9 cellular contexts compared by ENCODE assay signal in the genomic region with DNA sequence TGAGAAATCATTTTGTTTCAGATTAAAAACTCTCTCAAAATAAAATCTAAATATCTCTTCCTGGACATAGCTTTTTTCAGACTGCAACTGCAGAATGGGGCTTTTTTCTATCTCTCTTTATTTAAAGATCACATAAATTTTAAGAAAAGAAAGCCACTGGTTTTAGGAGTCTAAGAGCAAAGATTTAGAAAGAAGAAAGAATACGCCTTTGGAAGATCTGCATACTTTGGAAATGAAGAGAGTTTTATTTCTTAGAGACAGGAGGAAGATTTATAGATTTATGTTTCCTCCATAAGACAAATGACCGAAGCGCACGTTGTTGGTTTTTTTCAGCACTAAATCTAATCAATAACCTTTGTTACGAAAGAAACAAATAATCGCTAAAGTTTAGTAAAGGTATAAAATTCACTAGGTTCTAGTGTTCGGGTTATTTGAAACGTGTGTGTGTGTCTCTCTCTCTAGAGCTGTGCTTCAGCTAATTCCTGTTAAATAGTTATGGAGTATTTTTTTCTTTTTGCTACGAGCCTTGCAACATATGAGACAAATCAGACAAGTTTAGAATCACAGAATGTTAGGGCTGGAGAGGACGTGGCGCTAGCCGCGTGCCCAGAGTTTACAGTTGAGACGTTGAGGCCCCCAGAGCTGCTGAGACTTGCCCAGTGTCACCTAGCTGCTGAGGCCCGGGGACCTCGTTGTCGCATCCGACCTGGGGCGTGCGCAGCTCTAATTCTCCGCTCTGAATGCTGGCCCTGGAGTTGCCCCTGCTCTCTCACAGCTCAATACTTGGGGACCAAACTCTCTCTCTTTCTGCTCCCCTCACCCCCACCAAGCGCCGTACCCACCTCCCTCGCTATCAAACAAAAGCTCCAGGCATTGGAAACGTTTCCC.
DNase-seq lines count a peak whose midpoint lies in the region; ATAC-seq and TF ChIP-seq lines count a peak whose summit lies in the region.
"Had no signal": no experiment of that assay in that cellular context is flagged by ENCODE, and none has a peak within 500 bp of the region (broad histone marks: within the 10 kb centered on the region; RNA-seq: fewer than 3 reads in every experiment).

No MANE protein-coding gene starts in this region.

- no peaks in the 10 kb centered on the region for H3K36me3 Mint-ChIP-seq in activated CD8-positive, alpha-beta T cell treated with anti-CD3 and anti-CD28 coated beads for 36 hours (ENCODE audit: low read depth)

- WGBS in psoas muscle, 3 donors = 16 to 18% (median 17%) methylated on average over 24 to 25 of the region's 25 CpGs

- peak overlapping the region; percentile 59 for H3K4me3 ChIP-seq in psoas muscle

- peak overlapping the region; percentile 90 for H3K27ac Mint-ChIP-seq in activated CD8-positive, alpha-beta T cell treated with anti-CD3 and anti-CD28 coated beads for 36 hours

- H3K27ac ChIP-seq in psoas muscle = no peak overlapping the region

- peak; percentile 17 for DNase-seq in GM20000 (ENCODE audit: low spot score)
- peak; percentile 50 for DNase-seq in activated CD8-positive, alpha-beta T cell treated with anti-CD3 and anti-CD28 coated beads for 36 hours
- DNase-seq in left cardiac atrium = peak; percentile 43
- DNase-seq in psoas muscle = no peak
- DNase-seq in GM13977 (ENCODE audit: low spot score) = no peak
- DNase-seq in midbrain (lab: John Stamatoyannopoulos, UW) = no peak
- DNase-seq in DMS79 (lab: John Stamatoyannopoulos, UW) = no peak
- DNase-seq: stimulated activated CD4-positive, alpha-beta T cell treated with anti-CD3 and anti-CD28 coated beads, Interleukin-1b, Interleukin-23, amount 100 ng/mL, for 48 hours had no signal

- H3K9me3 ChIP-seq in psoas muscle = no peaks in the 10 kb centered on the region

- H3K4me1 ChIP-seq in psoas muscle = peaks cover 7% of the 10 kb centered on the region

- peak; percentile 34 for ATAC-seq in activated CD8-positive, alpha-beta T cell treated with anti-CD3 and anti-CD28 coated beads for 36 hours
- ATAC-seq in left cardiac atrium = peak; percentile 9 to 29
- no peak for ATAC-seq in psoas muscle
- no peak for ATAC-seq in GM19395 (IDR thresholded peaks at IDR 0.05; ENCODE audit: unreplicated experiment)

- H3K9me3 Mint-ChIP-seq in activated CD8-positive, alpha-beta T cell treated with anti-CD3 and anti-CD28 coated beads for 36 hours = no peaks in the 10 kb centered on the region

- TF ChIP-seq CTCF in GM20000 (IDR thresholded peaks at IDR 0.05; ENCODE audit: extremely low read depth, missing control alignments) (no peak), psoas muscle (IDR thresholded peaks at IDR 0.05) (no peak), GM13977 (IDR thresholded peaks at IDR 0.05; ENCODE audit: extremely low read depth, insufficient read depth, missing control alignments) (no peak)
- no peak for TF ChIP-seq CTCF in activated CD8-positive, alpha-beta T cell treated with anti-CD3 and anti-CD28 coated beads for 36 hours (IDR thresholded peaks at IDR 0.05)

- H3K4me3 Mint-ChIP-seq in activated CD8-positive, alpha-beta T cell treated with anti-CD3 and anti-CD28 coated beads for 36 hours = peak overlapping the region; percentile 78

- peaks cover 11 to 50% (median 21%) of the 10 kb centered on the region in 3 donors for H3K27me3 ChIP-seq in psoas muscle (ENCODE audit: insufficient read depth in 3 of 3, low read length in 2 of 3)

- H3K4me1 Mint-ChIP-seq in activated CD8-positive, alpha-beta T cell treated with anti-CD3 and anti-CD28 coated beads for 36 hours (ENCODE audit: low read depth) = peaks cover 48% of the 10 kb centered on the region

- H3K27me3 Mint-ChIP-seq in activated CD8-positive, alpha-beta T cell treated with anti-CD3 and anti-CD28 coated beads for 36 hours = peaks cover 23% of the 10 kb centered on the region

- in situ Hi-C loops in GM13977 (cut with MboI; ENCODE audit: low pct_unique_long_range_greater_than_20kb, low sequenced_read_pairs, unreplicated experiment) = no loop called here

- POLR2A ChIA-PET in activated CD8-positive, alpha-beta T cell treated with anti-CD3 and anti-CD28 coated beads for 36 hours (lab: Charles Lee) = interaction anchor here (0.7 to 1.0 kb wide), 2 partner anchors 17 to 82 kb away, joined by 3 read pairs; no protein-coding TSS in a partner anchor

- H3K36me3 ChIP-seq in psoas muscle (ENCODE audit: insufficient read depth in 1 of 2, low read depth in 1 of 2) = no peaks in the 10 kb centered on the region

- intact Hi-C loops in activated CD8-positive, alpha-beta T cell treated with anti-CD3 and anti-CD28 coated beads for 36 hours (cut with micrococcal nuclease) = loop anchor here (10.0 kb wide), 1 partner anchor 173 kb away; no protein-coding TSS in a partner anchor
- intact Hi-C loops in left cardiac atrium (cut with DNase I) (loop anchor here (2.0 to 5.0 kb wide), 5 partner anchors 69 to 209 kb away; no protein-coding TSS in a partner anchor), psoas muscle (cut with DNase I) (no loop called here)

- CTCF ChIA-PET in activated CD8-positive, alpha-beta T cell treated with anti-CD3 and anti-CD28 coated beads for 36 hours (lab: Charles Lee) = interaction anchor here (0.9 to 1.2 kb wide), 4 partner anchors 10 to 68 kb away, joined by 3 to 4 read pairs (median 3); no protein-coding TSS in a partner anchor

Comparison
In these comparisons a context has a peak if more than half of its experiments do, and no peak if none do; other contexts are left out.
1. DNase-seq: peak in GM20000 (single experiment), activated CD8-positive, alpha-beta T cell treated with anti-CD3 and anti-CD28 coated beads for 36 hours (single experiment) and left cardiac atrium (single experiment); none in psoas muscle (0 of 2), GM13977 (single experiment), midbrain (single experiment) and DMS79 (single experiment).
2. ATAC-seq: peak in activated CD8-positive, alpha-beta T cell treated with anti-CD3 and anti-CD28 coated beads for 36 hours (single experiment) and left cardiac atrium (2 of 2); none in psoas muscle (0 of 4) and GM19395 (single experiment).
3. intact Hi-C loops: an anchor here in activated CD8-positive, alpha-beta T cell treated with anti-CD3 and anti-CD28 coated beads for 36 hours (10.0 kb wide) and left cardiac atrium (2.0 to 5.0 kb wide); none called in psoas muscle.